ENCODE assay signal across 1 cellular context in the genomic region with DNA sequence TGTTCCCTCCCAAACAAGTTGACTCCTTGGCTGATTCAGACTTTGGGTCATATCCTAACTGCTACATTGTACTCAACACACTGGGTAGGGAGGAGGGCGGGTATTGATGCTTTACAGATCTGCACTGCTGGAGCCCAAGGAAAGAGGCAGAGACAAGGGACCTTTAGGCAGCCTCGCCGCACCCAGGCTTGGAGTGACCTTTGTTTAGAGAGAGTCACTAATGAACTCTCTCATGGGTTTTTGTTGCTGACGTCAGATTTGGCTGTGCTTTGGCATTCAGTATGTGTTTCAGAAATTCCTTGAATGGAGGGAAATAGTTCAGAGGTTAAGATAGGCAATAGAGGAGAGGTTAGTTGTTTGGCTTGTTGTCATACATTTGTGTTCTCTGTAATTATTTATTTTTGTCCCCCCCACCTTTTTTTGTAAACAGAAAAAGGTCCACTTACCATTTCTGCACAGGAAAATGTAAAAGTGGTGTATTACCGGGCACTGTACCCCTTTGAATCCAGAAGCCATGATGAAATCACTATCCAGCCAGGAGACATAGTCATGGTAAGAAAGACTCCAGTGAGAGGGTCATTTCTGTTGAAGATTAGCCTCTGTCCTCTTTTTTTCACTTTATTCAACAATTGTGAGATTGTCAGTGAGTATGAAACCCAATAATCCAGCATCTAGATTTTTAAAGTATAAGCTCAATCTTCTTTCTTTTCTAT.
TF ChIP-seq lines count a peak whose summit lies in the region.

No MANE protein-coding gene starts in this region.

TF ChIP-seq in WTC11, 78 proteins besides CTCF, POLR2A, EP300 and RAD21 (continued from another document):
- TF ChIP-seq, protein P1, sequence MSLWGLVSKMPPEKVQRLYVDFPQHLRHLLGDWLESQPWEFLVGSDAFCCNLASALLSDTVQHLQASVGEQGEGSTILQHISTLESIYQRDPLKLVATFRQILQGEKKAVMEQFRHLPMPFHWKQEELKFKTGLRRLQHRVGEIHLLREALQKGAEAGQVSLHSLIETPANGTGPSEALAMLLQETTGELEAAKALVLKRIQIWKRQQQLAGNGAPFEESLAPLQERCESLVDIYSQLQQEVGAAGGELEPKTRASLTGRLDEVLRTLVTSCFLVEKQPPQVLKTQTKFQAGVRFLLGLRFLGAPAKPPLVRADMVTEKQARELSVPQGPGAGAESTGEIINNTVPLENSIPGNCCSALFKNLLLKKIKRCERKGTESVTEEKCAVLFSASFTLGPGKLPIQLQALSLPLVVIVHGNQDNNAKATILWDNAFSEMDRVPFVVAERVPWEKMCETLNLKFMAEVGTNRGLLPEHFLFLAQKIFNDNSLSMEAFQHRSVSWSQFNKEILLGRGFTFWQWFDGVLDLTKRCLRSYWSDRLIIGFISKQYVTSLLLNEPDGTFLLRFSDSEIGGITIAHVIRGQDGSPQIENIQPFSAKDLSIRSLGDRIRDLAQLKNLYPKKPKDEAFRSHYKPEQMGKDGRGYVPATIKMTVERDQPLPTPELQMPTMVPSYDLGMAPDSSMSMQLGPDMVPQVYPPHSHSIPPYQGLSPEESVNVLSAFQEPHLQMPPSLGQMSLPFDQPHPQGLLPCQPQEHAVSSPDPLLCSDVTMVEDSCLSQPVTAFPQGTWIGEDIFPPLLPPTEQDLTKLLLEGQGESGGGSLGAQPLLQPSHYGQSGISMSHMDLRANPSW (CRISPR knock-in tag; conservative IDR thresholded peaks at IDR 0.05; ENCODE audit: low read depth) = no peak
- TF ChIP-seq KAT7 (CRISPR knock-in tag; IDR thresholded peaks at IDR 0.05; ENCODE audit: borderline replicate concordance) = no peak
